Comparison of ENCODE assay signal across 1 cellular context in the genomic region with DNA sequence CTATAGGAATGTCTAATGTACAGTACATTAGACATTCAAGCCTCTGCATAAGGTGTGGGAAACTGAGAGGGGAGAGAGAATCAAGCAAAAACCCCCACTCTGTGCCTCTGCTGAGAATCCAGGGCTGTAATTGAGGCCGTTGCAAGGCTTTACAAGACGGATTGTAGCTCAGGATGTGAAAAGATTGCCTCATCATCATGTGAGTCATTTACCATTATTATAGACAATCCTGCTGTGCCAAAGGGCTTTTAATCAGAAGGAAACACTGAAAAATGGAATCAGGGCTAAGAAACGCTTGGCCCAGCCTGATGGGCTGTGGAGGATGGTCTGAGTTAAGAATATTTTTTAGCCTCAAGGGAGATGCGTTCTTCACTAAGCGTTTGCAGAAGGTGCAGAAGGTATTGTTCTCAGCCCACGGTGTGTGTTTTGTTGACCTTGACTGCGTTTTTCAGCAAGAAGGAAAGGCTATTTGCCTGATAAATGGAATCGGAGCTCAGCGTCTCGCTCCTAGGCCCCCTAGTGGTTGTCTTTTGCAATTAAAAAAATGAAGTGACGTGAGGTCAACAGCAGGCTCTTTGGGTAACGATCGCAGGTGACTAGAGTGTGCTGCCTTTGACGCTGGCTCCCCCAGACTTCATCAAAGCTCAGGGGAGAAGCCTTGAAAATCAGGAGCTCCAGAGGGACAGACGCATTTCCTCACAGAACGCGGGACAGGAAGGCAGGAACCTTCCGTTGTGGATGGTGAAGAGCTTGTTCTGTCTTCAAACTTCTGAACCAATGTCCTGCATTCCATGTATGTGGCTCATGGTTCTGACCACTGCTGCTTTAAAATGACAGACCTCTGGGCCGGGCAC.
TF ChIP-seq lines count a peak whose summit lies in the region.

No MANE protein-coding gene starts in this region.

TF ChIP-seq in A549, 52 proteins besides CTCF, POLR2A, EP300 and RAD21 (continued from another document):
- TF ChIP-seq TFCP2L1 (CRISPR knock-in tag; IDR thresholded peaks at IDR 0.05) (no peak), FOSL2 (IDR thresholded peaks at IDR 0.05) (peak; percentile 60), FOSL2 (CRISPR knock-in tag; IDR thresholded peaks at IDR 0.05) (peak; percentile 80), KDM1A (IDR thresholded peaks at IDR 0.05; ENCODE audit: low read depth) (no peak), SMC3 (IDR thresholded peaks at IDR 0.05) (peak; percentile 73), MAFK (IDR thresholded peaks at IDR 0.05; ENCODE audit: partially characterized antibody) (peak; percentile 30), EHF (CRISPR knock-in tag; IDR thresholded peaks at IDR 0.05) (0 out of 2 replicates have a peak, but pooled peaks have one; percentile 37)
- TF ChIP-seq, protein P1, sequence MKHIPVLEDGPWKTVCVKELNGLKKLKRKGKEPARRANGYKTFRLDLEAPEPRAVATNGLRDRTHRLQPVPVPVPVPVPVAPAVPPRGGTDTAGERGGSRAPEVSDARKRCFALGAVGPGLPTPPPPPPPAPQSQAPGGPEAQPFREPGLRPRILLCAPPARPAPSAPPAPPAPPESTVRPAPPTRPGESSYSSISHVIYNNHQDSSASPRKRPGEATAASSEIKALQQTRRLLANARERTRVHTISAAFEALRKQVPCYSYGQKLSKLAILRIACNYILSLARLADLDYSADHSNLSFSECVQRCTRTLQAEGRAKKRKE (CRISPR knock-in tag; IDR thresholded peaks at IDR 0.05; ENCODE audit: low read depth) = 0 out of 2 replicates have a peak, but pooled peaks have one; percentile 25
- TF ChIP-seq, protein P2, sequence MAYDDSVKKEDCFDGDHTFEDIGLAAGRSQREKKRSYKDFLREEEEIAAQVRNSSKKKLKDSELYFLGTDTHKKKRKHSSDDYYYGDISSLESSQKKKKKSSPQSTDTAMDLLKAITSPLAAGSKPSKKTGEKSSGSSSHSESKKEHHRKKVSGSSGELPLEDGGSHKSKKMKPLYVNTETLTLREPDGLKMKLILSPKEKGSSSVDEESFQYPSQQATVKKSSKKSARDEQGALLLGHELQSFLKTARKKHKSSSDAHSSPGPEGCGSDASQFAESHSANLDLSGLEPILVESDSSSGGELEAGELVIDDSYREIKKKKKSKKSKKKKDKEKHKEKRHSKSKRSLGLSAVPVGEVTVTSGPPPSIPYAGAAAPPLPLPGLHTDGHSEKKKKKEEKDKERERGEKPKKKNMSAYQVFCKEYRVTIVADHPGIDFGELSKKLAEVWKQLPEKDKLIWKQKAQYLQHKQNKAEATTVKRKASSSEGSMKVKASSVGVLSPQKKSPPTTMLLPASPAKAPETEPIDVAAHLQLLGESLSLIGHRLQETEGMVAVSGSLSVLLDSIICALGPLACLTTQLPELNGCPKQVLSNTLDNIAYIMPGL (CRISPR knock-in tag; IDR thresholded peaks at IDR 0.05; ENCODE audit: borderline replicate concordance) = no peak
